Comparison of ENCODE assay signal across 3 cellular contexts in the genomic region with DNA sequence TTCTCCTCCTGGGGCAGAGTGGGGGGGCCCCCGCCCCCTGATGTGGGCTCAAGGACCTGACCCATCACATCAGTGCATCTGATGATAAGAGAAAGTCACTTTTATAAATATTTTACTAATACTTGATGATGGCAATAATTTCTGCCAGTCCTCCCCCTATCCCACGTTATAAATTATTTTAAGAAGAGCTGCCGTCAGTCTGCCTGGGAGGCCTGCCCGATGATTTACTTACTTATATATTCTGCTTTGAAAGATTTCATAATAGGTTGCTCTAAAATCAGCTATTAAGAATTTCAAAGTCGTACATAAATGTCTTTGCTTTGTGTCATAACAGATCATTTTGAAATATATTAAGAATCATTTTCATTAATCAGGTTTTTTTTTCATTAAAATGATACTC.
"Had no signal": no experiment of that assay in that cellular context is flagged by ENCODE, and none has a peak within 500 bp of the region (broad histone marks: within the 10 kb centered on the region; RNA-seq: fewer than 3 reads in every experiment).

No MANE protein-coding gene starts in this region.

- DNase-seq: IMR-90, KBM-7, KG1 had no signal
